22 cellular contexts compared by ENCODE assay signal in the genomic region with DNA sequence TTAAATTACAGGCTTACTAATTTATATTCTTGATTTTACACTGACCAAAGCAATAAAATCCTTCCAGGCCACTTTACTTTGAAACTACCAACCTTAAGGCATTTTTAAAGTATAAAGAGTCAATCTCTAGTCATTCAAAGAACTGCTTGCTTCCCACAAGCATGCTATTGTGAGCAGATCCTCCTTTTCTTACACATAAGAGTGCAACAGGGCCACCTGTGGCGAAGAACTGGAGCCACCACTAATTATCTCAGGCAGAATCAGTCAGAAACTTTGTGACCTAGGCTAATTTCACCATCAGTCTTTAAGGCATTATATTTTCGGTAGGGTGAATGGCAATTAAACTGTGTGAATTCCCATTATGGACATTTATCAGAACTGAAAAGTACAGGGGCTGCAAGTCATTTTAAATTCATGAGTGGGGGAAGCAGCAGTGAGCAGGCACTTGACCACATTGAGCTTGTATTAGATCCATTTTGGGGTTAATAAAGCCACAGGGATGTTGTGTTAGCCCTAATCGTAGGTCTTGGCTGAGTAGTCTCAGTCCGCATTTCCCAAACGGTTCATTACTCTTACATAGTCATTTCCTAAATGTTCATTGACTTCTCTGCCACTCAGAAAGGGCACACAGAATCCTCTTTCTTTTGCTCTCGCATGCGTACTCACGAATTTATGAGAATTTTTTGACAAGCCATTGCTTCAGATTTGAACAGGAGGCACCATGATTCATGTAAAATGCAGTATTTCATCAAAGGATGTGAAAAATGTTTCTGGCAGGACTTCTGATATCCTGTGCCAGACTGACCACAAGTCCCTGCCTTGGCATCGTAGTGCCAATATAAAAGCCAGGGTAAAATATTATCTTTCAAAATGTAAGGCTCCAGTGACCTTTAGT. TPM values are rescaled to one million over a fixed set of nuclear protein-coding genes. Genes with fewer than 3 reads are reported as not detected.
DNase-seq lines count a peak whose midpoint lies in the region; ATAC-seq and TF ChIP-seq lines count a peak whose summit lies in the region.
"Had no signal": no experiment of that assay in that cellular context is flagged by ENCODE, and none has a peak within 500 bp of the region (broad histone marks: within the 10 kb centered on the region; RNA-seq: fewer than 3 reads in every experiment).

No MANE protein-coding gene starts in this region.

- H2AFZ ChIP-seq in GM23338 (no peak overlapping the region), osteoblast (ENCODE audit: low read length) (no peak overlapping the region)

- no peak overlapping the region for H3K9ac ChIP-seq in endodermal cell (ENCODE audit: extremely low read depth, low read length, poor library complexity, severe bottlenecking)

- H3K27ac Mint-ChIP-seq in GM23338 (no peak overlapping the region), endodermal cell (no peak overlapping the region)
- H3K27ac Mint-ChIP-seq: activated T-cell treated with anti-CD3 and anti-CD28 coated beads, Interleukin-2, amount 50 U/mL, for 72 hours had no signal

- H3K79me2 ChIP-seq in GM23338 (replicated peaks; ENCODE audit: insufficient read depth) = no peaks in the 10 kb centered on the region
- no peaks in the 10 kb centered on the region for H3K79me2 ChIP-seq in osteoblast (ENCODE audit: insufficient read depth, low read length)

- H3K9me3 Mint-ChIP-seq in GM23338 (no peaks in the 10 kb centered on the region; the same call in 2 of the 3 replicates), endodermal cell (no peaks in the 10 kb centered on the region)
- H3K9me3 Mint-ChIP-seq: activated T-cell treated with anti-CD3 and anti-CD28 coated beads, Interleukin-2, amount 50 U/mL, for 72 hours had no signal

- peak; percentile 70 for DNase-seq in GM23338 (ENCODE audit: low spot score)
- DNase-seq in NCI-H460 (ENCODE audit: extremely low read depth, low read depth) = peak; percentile 36
- DNase-seq in endodermal cell = peak; percentile 58
- no peak for DNase-seq in osteoblast (ENCODE audit: insufficient read length, low spot score, missing footprints)
- DNase-seq in Ammon's horn (ENCODE audit: low spot score) = no peak
- DNase-seq: activated CD4-positive, CD25-positive, alpha-beta regulatory T cell treated with anti-CD3 and anti-CD28 coated beads, Interleukin-2, amount 50 U/mL, for 72 hours; activated CD8-positive, alpha-beta memory T cell treated with anti-CD3 and anti-CD28 coated beads for 24 hours; activated T-cell treated with anti-CD3 and anti-CD28 coated beads, Interleukin-2, amount 50 U/mL, for 72 hours; DMS79; gastrocnemius medialis; KBM-7; NCI-H1105; NCI-H2171 treated with DMSO at 0.1 percent for 48 hours; stimulated activated CD4-positive, alpha-beta T cell treated with anti-CD3 and anti-CD28 coated beads, Interleukin-15, amount 100 ng/mL, for 24 hours; T-helper 9 cell had no signal

- H4K20me1 ChIP-seq in GM23338 (replicated peaks; ENCODE audit: insufficient read depth) (no peaks in the 10 kb centered on the region), osteoblast (ENCODE audit: insufficient read depth, low read length) (no peaks in the 10 kb centered on the region)

- H3K9me3 ChIP-seq in endodermal cell (ENCODE audit: control insufficient read depth, low read length) (no peaks in the 10 kb centered on the region), osteoblast (ENCODE audit: low read depth, low read length) (no peaks in the 10 kb centered on the region)
- H3K9me3 ChIP-seq: gastrocnemius medialis had no signal

- H3K4me1 ChIP-seq in GM23338 (ENCODE audit: insufficient read depth) (no peaks in the 10 kb centered on the region), endodermal cell (ENCODE audit: control insufficient read depth, insufficient read depth, low read length) (peaks cover 6% of the 10 kb centered on the region), osteoblast (ENCODE audit: insufficient read depth, low read length) (no peaks in the 10 kb centered on the region)
- H3K4me1 ChIP-seq: gastrocnemius medialis had no signal

- no peak overlapping the region for H3K4me3 Mint-ChIP-seq in GM23338
- no peak overlapping the region for H3K4me3 Mint-ChIP-seq in endodermal cell
- H3K4me3 Mint-ChIP-seq: activated T-cell treated with anti-CD3 and anti-CD28 coated beads, Interleukin-2, amount 50 U/mL, for 72 hours had no signal

- TF ChIP-seq CTCF in GM23338 (conservative IDR thresholded peaks at IDR 0.05; ENCODE audit: low read depth in 2 of 2) (peak; percentile 9 to 34; a peak in 2 of 4 replicates), endodermal cell (conservative IDR thresholded peaks at IDR 0.05) (peak; percentile 28), osteoblast (IDR thresholded peaks at IDR 0.05; ENCODE audit: extremely low read depth, low read depth, low read length) (no peak)

- no peaks in the 10 kb centered on the region for H3F3A ChIP-seq in GM23338 (replicated peaks; ENCODE audit: low read depth)

- no peak overlapping the region for H3K4me3 ChIP-seq in GM23338
- no peak overlapping the region for H3K4me3 ChIP-seq in endodermal cell (ENCODE audit: low read length)
- no peak overlapping the region for H3K4me3 ChIP-seq in osteoblast (ENCODE audit: insufficient read depth, low read length)
- H3K4me3 ChIP-seq: gastrocnemius medialis, SK-N-MC had no signal

- H3K36me3 Mint-ChIP-seq in GM23338 (ENCODE audit: low read depth) (no peaks in the 10 kb centered on the region), endodermal cell (ENCODE audit: low read depth) (no peaks in the 10 kb centered on the region)

- 57 to 80% methylated on average over 5 to 9 of the region's 9 CpGs for WGBS in endodermal cell (ENCODE audit: insufficient coverage in 1 of 2, insufficient read length in 1 of 2), 2 experiments

- H3K4me2 ChIP-seq in GM23338 = no peak overlapping the region
- peak overlapping the region; percentile 11 for H3K4me2 ChIP-seq in osteoblast (ENCODE audit: insufficient read depth, low read length)

- H3K27me3 Mint-ChIP-seq in GM23338 (ENCODE audit: insufficient read depth, low read depth, poor library complexity) = peaks cover 1% of the 10 kb centered on the region
- no peaks in the 10 kb centered on the region for H3K27me3 Mint-ChIP-seq in endodermal cell (ENCODE audit: insufficient read depth)

- peaks cover 9% of the 10 kb centered on the region for H3K4me1 Mint-ChIP-seq in GM23338
- peaks cover 15% of the 10 kb centered on the region for H3K4me1 Mint-ChIP-seq in endodermal cell

- 0 out of 2 replicates have a peak, but pooled peaks cover 5% of the 10 kb centered on the region for H3K9me2 ChIP-seq in GM23338 (ENCODE audit: insufficient read depth)

- no peaks in the 10 kb centered on the region for H3K36me3 ChIP-seq in GM23338 (ENCODE audit: insufficient read depth)
- no peaks in the 10 kb centered on the region for H3K36me3 ChIP-seq in endodermal cell (ENCODE audit: control insufficient read depth, insufficient read depth, low read length)
- H3K36me3 ChIP-seq in osteoblast (ENCODE audit: insufficient read depth, low read length) = no peaks in the 10 kb centered on the region
- H3K36me3 ChIP-seq: gastrocnemius medialis had no signal

- H3K27me3 ChIP-seq in GM23338 (ENCODE audit: insufficient read depth) (no peaks in the 10 kb centered on the region), endodermal cell (ENCODE audit: control insufficient read depth, insufficient read depth, low read length, poor library complexity, severe bottlenecking) (no peaks in the 10 kb centered on the region), osteoblast (ENCODE audit: insufficient read depth, low read length) (no peaks in the 10 kb centered on the region)
- H3K27me3 ChIP-seq: gastrocnemius medialis had no signal

- H3K27ac ChIP-seq in GM23338 (ENCODE audit: low read depth) (no peak overlapping the region), endodermal cell (ENCODE audit: low read depth, low read length) (no peak overlapping the region), osteoblast (ENCODE audit: low read depth, low read length) (no peak overlapping the region)
- H3K27ac ChIP-seq: gastrocnemius medialis, SK-N-MC had no signal

- ATAC-seq in GM23338 = peak; percentile 94
- ATAC-seq in HG02938 (IDR thresholded peaks at IDR 0.05; ENCODE audit: unreplicated experiment) = no peak
- no peak for ATAC-seq in HG02885 (IDR thresholded peaks at IDR 0.05; ENCODE audit: poor library complexity, unreplicated experiment)
- ATAC-seq: activated T-cell treated with anti-CD3 and anti-CD28 coated beads, Interleukin-2, amount 50 U/mL, for 72 hours; gastrocnemius medialis; left lobe of liver had no signal

TF ChIP-seq in GM23338, 12 proteins besides CTCF, POLR2A, EP300 and RAD21 (continues in another document):
- TF ChIP-seq ZNF114 (CRISPR knock-in tag; IDR thresholded peaks at IDR 0.05) (no peak), EZH2 (IDR thresholded peaks at IDR 0.05; ENCODE audit: low read depth, unreplicated experiment) (no peak), NANOG (IDR thresholded peaks at IDR 0.05; ENCODE audit: borderline replicate concordance) (no peak), JUNB (IDR thresholded peaks at IDR 0.05; ENCODE audit: unreplicated experiment) (no peak), EZH2phosphoT487 (IDR thresholded peaks at IDR 0.05; ENCODE audit: unreplicated experiment) (no peak), ZNF331 (CRISPR knock-in tag; IDR thresholded peaks at IDR 0.05; ENCODE audit: low read depth) (no peak), POLR2AphosphoS5 (IDR thresholded peaks at IDR 0.05; ENCODE audit: low read depth) (no peak)
- TF ChIP-seq, protein P1, sequence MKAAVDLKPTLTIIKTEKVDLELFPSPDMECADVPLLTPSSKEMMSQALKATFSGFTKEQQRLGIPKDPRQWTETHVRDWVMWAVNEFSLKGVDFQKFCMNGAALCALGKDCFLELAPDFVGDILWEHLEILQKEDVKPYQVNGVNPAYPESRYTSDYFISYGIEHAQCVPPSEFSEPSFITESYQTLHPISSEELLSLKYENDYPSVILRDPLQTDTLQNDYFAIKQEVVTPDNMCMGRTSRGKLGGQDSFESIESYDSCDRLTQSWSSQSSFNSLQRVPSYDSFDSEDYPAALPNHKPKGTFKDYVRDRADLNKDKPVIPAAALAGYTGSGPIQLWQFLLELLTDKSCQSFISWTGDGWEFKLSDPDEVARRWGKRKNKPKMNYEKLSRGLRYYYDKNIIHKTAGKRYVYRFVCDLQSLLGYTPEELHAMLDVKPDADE (IDR thresholded peaks at IDR 0.05) = no peak

RNA-seq across cellular contexts. Expression of a gene that starts 39.8 kb away (rescaled TPM):
- total RNA-seq in GM23338 (2014; rRNA removed; shearing (Covaris generic)) = 0.47 and 0.59 TPM in 2 replicates
- polyA plus RNA-seq in GM23338 (2016; fragmentation: Nextera tagmentation; extraction: Ambion mirVana) = 0.16 and 0.26 TPM in 2 replicates
- total RNA-seq in NCI-H460 (2014; rRNA removed; shearing (Covaris generic)) = not detected in 2 replicates
- polyA plus RNA-seq in NCI-H460 (2014; cell fraction: nucleus; rRNA removed) = not detected in 2 replicates
- total RNA-seq in endodermal cell = not detected
- polyA plus RNA-seq in endodermal cell (2013, experiment 1 of 2) = 0.28 TPM
- 0.33 TPM for polyA plus RNA-seq in endodermal cell (2013, experiment 2 of 2)
- under 0.01 and 0.36 TPM in 2 replicates for total RNA-seq in osteoblast
- total RNA-seq: activated T-cell treated with anti-CD3 and anti-CD28 coated beads, Interleukin-2, amount 50 U/mL, for 72 hours; cardiac septum; dermis microvascular lymphatic vessel endothelial cell; epithelial cell of proximal tubule; gastrocnemius medialis; left lobe of liver had no signal

Comparison
In these comparisons a context has a peak if more than half of its experiments do, and no peak if none do; other contexts are left out.
1. DNase-seq: peak in GM23338 (single experiment), NCI-H460 (single experiment) and endodermal cell (single experiment); none in osteoblast (single experiment) and Ammon's horn (single experiment).